ENCODE assay signal across 13 cellular contexts in genomic region chr22:20945578-20945934, GRCh38. TPM values are rescaled to one million over a fixed set of nuclear protein-coding genes. Genes with fewer than 3 reads are reported as not detected.
DNase-seq lines count a peak whose midpoint lies in the region; ATAC-seq and TF ChIP-seq lines count a peak whose summit lies in the region.
"Had no signal": no experiment of that assay in that cellular context is flagged by ENCODE, and none has a peak within 500 bp of the region (broad histone marks: within the 10 kb centered on the region; RNA-seq: fewer than 3 reads in every experiment).

No MANE protein-coding gene starts in this region.

- no peak for DNase-seq in natural killer cell
- DNase-seq in natural killer cell treated with Interleukin-12 subunit alpha and Interleukin-12 subunit beta and Interleukin-15 and Interleukin-18, amount 100 ng/mL, for 72 hours (ENCODE audit: low spot score): no peak
- DNase-seq in activated T-helper 2 cell treated with anti-CD3 and anti-CD28 coated beads, Interferon-gamma antibody, Interleukin-2, Interleukin-4, amounts not matched to agents 10 μg/mL and 5 μg/mL and 100 μg/mL, durations not matched to agents 14 hours and 24 hours and 36 hours (ENCODE audit: low spot score): no peak
- DNase-seq in lung (ENCODE audit: low spot score): no peak
- DNase-seq in upper lobe of right lung: no peak
- DNase-seq in LoVo (ENCODE audit: low spot score): no peak
- DNase-seq: activated CD4-positive, alpha-beta T cell treated with anti-CD3 and anti-CD28 coated beads for 48 hours; hippocampal formation; NCI-H1436; stimulated activated CD8-positive, alpha-beta memory T cell treated with anti-CD3 and anti-CD28 coated beads, Interleukin-4, amount 100 ng/mL, for 48 hours had no signal

- intact Hi-C loops in natural killer cell (cut with micrococcal nuclease): no loop called here
- intact Hi-C loops in activated T-helper 2 cell treated with anti-CD3 and anti-CD28 coated beads, Interferon-gamma antibody, Interleukin-2, Interleukin-4, amounts not matched to agents 10 μg/mL and 5 μg/mL and 100 μg/mL, durations not matched to agents 14 hours and 24 hours and 36 hours (cut with micrococcal nuclease): no loop called here
- intact Hi-C loops in upper lobe of right lung (cut with DNase I): no loop called here

- H3K27ac ChIP-seq in lung (ENCODE audit: low read depth in 1 of 2, low read length in 1 of 2) (peak overlapping the region; percentile 49 to 74), upper lobe of right lung (peak overlapping the region; percentile 39)

- no peak overlapping the region for H3K4me3 Mint-ChIP-seq in natural killer cell
- H3K4me3 Mint-ChIP-seq in natural killer cell treated with Interleukin-12 subunit alpha and Interleukin-12 subunit beta and Interleukin-15 and Interleukin-18, amount 100 ng/mL, for 72 hours: no peak overlapping the region
- H3K4me3 Mint-ChIP-seq in activated T-helper 2 cell treated with anti-CD3 and anti-CD28 coated beads, Interferon-gamma antibody, Interleukin-2, Interleukin-4, amounts not matched to agents 10 μg/mL and 5 μg/mL and 100 μg/mL, durations not matched to agents 14 hours and 24 hours and 36 hours (ENCODE audit: low read depth): no peak overlapping the region
- H3K4me3 Mint-ChIP-seq: T-helper 1 cell treated with Interleukin-12 subunit alpha and Interleukin-12 subunit beta and Interleukin-4 antibody, amounts not matched to agents 30 μg/mL and 1 μg/mL, for 36 hours had no signal

- ATAC-seq in natural killer cell: no peak
- ATAC-seq in natural killer cell treated with Interleukin-12 subunit alpha and Interleukin-12 subunit beta and Interleukin-15 and Interleukin-18, amount 100 ng/mL, for 72 hours: no peak
- no peak for ATAC-seq in lung (ENCODE audit: insufficient read depth, low FRiP score)
- no peak for ATAC-seq in upper lobe of right lung
- ATAC-seq in GM21367 (IDR thresholded peaks at IDR 0.05; ENCODE audit: unreplicated experiment): no peak
- no peak for ATAC-seq in GM19324 (IDR thresholded peaks at IDR 0.05; ENCODE audit: low FRiP score, unreplicated experiment)

- H3K4me3 ChIP-seq in lung: no peak overlapping the region
- H3K4me3 ChIP-seq in upper lobe of right lung: no peak overlapping the region

- peaks cover 9 to 13% of the 10 kb centered on the region in 2 donors for H3K4me1 ChIP-seq in lung (ENCODE audit: control insufficient read depth in 2 of 2, insufficient read depth in 2 of 2, low read length in 2 of 2)
- peaks cover 35% of the 10 kb centered on the region for H3K4me1 ChIP-seq in upper lobe of right lung

- peak overlapping the region; percentile 60 to 71 for H3K27ac Mint-ChIP-seq in natural killer cell
- no peak overlapping the region for H3K27ac Mint-ChIP-seq in natural killer cell treated with Interleukin-12 subunit alpha and Interleukin-12 subunit beta and Interleukin-15 and Interleukin-18, amount 100 ng/mL, for 72 hours
- H3K27ac Mint-ChIP-seq in activated T-helper 2 cell treated with anti-CD3 and anti-CD28 coated beads, Interferon-gamma antibody, Interleukin-2, Interleukin-4, amounts not matched to agents 10 μg/mL and 5 μg/mL and 100 μg/mL, durations not matched to agents 14 hours and 24 hours and 36 hours: peak overlapping the region; percentile 33
- H3K27ac Mint-ChIP-seq: T-helper 1 cell treated with Interleukin-12 subunit alpha and Interleukin-12 subunit beta and Interleukin-4 antibody, amounts not matched to agents 30 μg/mL and 1 μg/mL, for 36 hours had no signal

- WGBS in lung, 2 donors: 77 to 95% methylated on average over 2 of the region's 2 CpGs

- peaks cover 69 to 74% of the 10 kb centered on the region in 2 donors for H3K4me1 Mint-ChIP-seq in natural killer cell
- peaks cover 55 to 56% of the 10 kb centered on the region in 2 donors for H3K4me1 Mint-ChIP-seq in natural killer cell treated with Interleukin-12 subunit alpha and Interleukin-12 subunit beta and Interleukin-15 and Interleukin-18, amount 100 ng/mL, for 72 hours (ENCODE audit: low read depth in 2 of 2)
- peaks cover 44% of the 10 kb centered on the region for H3K4me1 Mint-ChIP-seq in activated T-helper 2 cell treated with anti-CD3 and anti-CD28 coated beads, Interferon-gamma antibody, Interleukin-2, Interleukin-4, amounts not matched to agents 10 μg/mL and 5 μg/mL and 100 μg/mL, durations not matched to agents 14 hours and 24 hours and 36 hours (ENCODE audit: low read depth)

- no peaks in the 10 kb centered on the region for H3K27me3 Mint-ChIP-seq in natural killer cell (ENCODE audit: low read depth in 2 of 2)
- no peaks in the 10 kb centered on the region for H3K27me3 Mint-ChIP-seq in natural killer cell treated with Interleukin-12 subunit alpha and Interleukin-12 subunit beta and Interleukin-15 and Interleukin-18, amount 100 ng/mL, for 72 hours
- H3K27me3 Mint-ChIP-seq in activated T-helper 2 cell treated with anti-CD3 and anti-CD28 coated beads, Interferon-gamma antibody, Interleukin-2, Interleukin-4, amounts not matched to agents 10 μg/mL and 5 μg/mL and 100 μg/mL, durations not matched to agents 14 hours and 24 hours and 36 hours (ENCODE audit: low read depth): no peaks in the 10 kb centered on the region

- H3K9me3 Mint-ChIP-seq in natural killer cell: no peaks in the 10 kb centered on the region
- no peaks in the 10 kb centered on the region for H3K9me3 Mint-ChIP-seq in natural killer cell treated with Interleukin-12 subunit alpha and Interleukin-12 subunit beta and Interleukin-15 and Interleukin-18, amount 100 ng/mL, for 72 hours
- no peaks in the 10 kb centered on the region for H3K9me3 Mint-ChIP-seq in activated T-helper 2 cell treated with anti-CD3 and anti-CD28 coated beads, Interferon-gamma antibody, Interleukin-2, Interleukin-4, amounts not matched to agents 10 μg/mL and 5 μg/mL and 100 μg/mL, durations not matched to agents 14 hours and 24 hours and 36 hours
- H3K9me3 Mint-ChIP-seq: T-helper 1 cell treated with Interleukin-12 subunit alpha and Interleukin-12 subunit beta and Interleukin-4 antibody, amounts not matched to agents 30 μg/mL and 1 μg/mL, for 36 hours had no signal

- no peaks in the 10 kb centered on the region for H3K27me3 ChIP-seq in lung (ENCODE audit: control insufficient read depth, insufficient read depth)
- H3K27me3 ChIP-seq in upper lobe of right lung: no peaks in the 10 kb centered on the region

- H3K9me3 ChIP-seq in lung (ENCODE audit: control insufficient read depth in 2 of 2, insufficient read depth in 1 of 2, low read length in 1 of 2) (no peaks in the 10 kb centered on the region), upper lobe of right lung (no peaks in the 10 kb centered on the region)

- TF ChIP-seq CTCF in natural killer cell (IDR thresholded peaks at IDR 0.05) (no peak), lung (IDR thresholded peaks at IDR 0.05; ENCODE audit: control extremely low read depth, extremely low read depth) (no peak), upper lobe of right lung (IDR thresholded peaks at IDR 0.05) (no peak)

- H3K36me3 Mint-ChIP-seq in natural killer cell: peaks cover 4% of the 10 kb centered on the region
- peaks cover 5% of the 10 kb centered on the region for H3K36me3 Mint-ChIP-seq in natural killer cell treated with Interleukin-12 subunit alpha and Interleukin-12 subunit beta and Interleukin-15 and Interleukin-18, amount 100 ng/mL, for 72 hours
- peaks cover 62% of the 10 kb centered on the region for H3K36me3 Mint-ChIP-seq in activated T-helper 2 cell treated with anti-CD3 and anti-CD28 coated beads, Interferon-gamma antibody, Interleukin-2, Interleukin-4, amounts not matched to agents 10 μg/mL and 5 μg/mL and 100 μg/mL, durations not matched to agents 14 hours and 24 hours and 36 hours (ENCODE audit: low read depth)

- H3K36me3 ChIP-seq in lung (ENCODE audit: control insufficient read depth in 2 of 2, insufficient read depth in 2 of 2, low read length in 2 of 2): peaks cover under 1 to 7% of the 10 kb centered on the region in 2 donors
- peaks cover 14% of the 10 kb centered on the region for H3K36me3 ChIP-seq in upper lobe of right lung

RNA-seq across cellular contexts. Expression of gene AIFM3, which starts 21.5 kb away (rescaled TPM):
- total RNA-seq in natural killer cell: 1 to 10 TPM; 1.5 to 2.3 (median 2.2) TPM
- 1 to 10 TPM in 1 of 2 donors, not detected in 1; 1.5 TPM for total RNA-seq in natural killer cell treated with Interleukin-12 subunit alpha and Interleukin-12 subunit beta and Interleukin-15 and Interleukin-18, amount 100 ng/mL, for 72 hours
- 0.23 and 0.30 TPM in 2 replicates for total RNA-seq in activated T-helper 2 cell treated with anti-CD3 and anti-CD28 coated beads, Interferon-gamma antibody, Interleukin-2, Interleukin-4, amounts not matched to agents 10 μg/mL and 5 μg/mL and 100 μg/mL, durations not matched to agents 14 hours and 24 hours and 36 hours
- total RNA-seq in lung: 1 to 10 TPM in 1 of 2 donors, under 1 TPM in 1; 0.48 to 7.5 TPM
- polyA plus RNA-seq in lung: 1 to 10 TPM; 3.6 to 6.0 TPM
- 5.7 TPM for total RNA-seq in upper lobe of right lung

RNA-seq across cellular contexts. Expression of gene CRKL, which starts 28.3 kb away (rescaled TPM):
- 10 to 100 TPM; 50.7 to 71.2 (median 67.4) TPM for total RNA-seq in natural killer cell
- total RNA-seq in natural killer cell treated with Interleukin-12 subunit alpha and Interleukin-12 subunit beta and Interleukin-15 and Interleukin-18, amount 100 ng/mL, for 72 hours: 100 to 1,000 TPM in 1 of 2 donors, 10 to 100 TPM in 1; 78.4 to 105 TPM
- 79.2 and 80.1 TPM in 2 replicates for total RNA-seq in activated T-helper 2 cell treated with anti-CD3 and anti-CD28 coated beads, Interferon-gamma antibody, Interleukin-2, Interleukin-4, amounts not matched to agents 10 μg/mL and 5 μg/mL and 100 μg/mL, durations not matched to agents 14 hours and 24 hours and 36 hours
- total RNA-seq in lung: 10 to 100 TPM; 54.9 to 58.6 TPM
- 10 to 100 TPM; 18.3 to 23.3 TPM for polyA plus RNA-seq in lung
- total RNA-seq in upper lobe of right lung: 60.8 TPM

RNA-seq across cellular contexts. Expression of gene LZTR1, which starts 36.5 kb away (rescaled TPM):
- total RNA-seq in natural killer cell (10 to 100 TPM; 71.9 to 85.0 (median 82.0) TPM), lung (10 to 100 TPM; 51.9 to 64.9 TPM), upper lobe of right lung (56.7 TPM)
- total RNA-seq in natural killer cell treated with Interleukin-12 subunit alpha and Interleukin-12 subunit beta and Interleukin-15 and Interleukin-18, amount 100 ng/mL, for 72 hours: 100 to 1,000 TPM in 1 of 2 donors, 10 to 100 TPM in 1; 76.2 to 133 TPM
- 64.7 and 68.4 TPM in 2 replicates for total RNA-seq in activated T-helper 2 cell treated with anti-CD3 and anti-CD28 coated beads, Interferon-gamma antibody, Interleukin-2, Interleukin-4, amounts not matched to agents 10 μg/mL and 5 μg/mL and 100 μg/mL, durations not matched to agents 14 hours and 24 hours and 36 hours
- 10 to 100 TPM; 33.8 to 37.9 TPM for polyA plus RNA-seq in lung

RNA-seq across cellular contexts. Expression of gene THAP7, which starts 56.4 kb away (rescaled TPM):
- total RNA-seq in natural killer cell: 10 to 100 TPM; 24.1 to 40.0 (median 26.8) TPM
- total RNA-seq in natural killer cell treated with Interleukin-12 subunit alpha and Interleukin-12 subunit beta and Interleukin-15 and Interleukin-18, amount 100 ng/mL, for 72 hours: 10 to 100 TPM; 20.4 to 30.7 TPM
- total RNA-seq in activated T-helper 2 cell treated with anti-CD3 and anti-CD28 coated beads, Interferon-gamma antibody, Interleukin-2, Interleukin-4, amounts not matched to agents 10 μg/mL and 5 μg/mL and 100 μg/mL, durations not matched to agents 14 hours and 24 hours and 36 hours: 25.8 and 25.9 TPM in 2 replicates
- 10 to 100 TPM; 20.4 to 28.1 TPM for total RNA-seq in lung
- polyA plus RNA-seq in lung: 10 to 100 TPM; 27.1 to 61.3 TPM
- 22.0 TPM for total RNA-seq in upper lobe of right lung

Comparison
In these comparisons a context has a peak if more than half of its experiments do, and no peak if none do; other contexts are left out.
1. H3K27ac Mint-ChIP-seq: peak in natural killer cell (2 of 2) and activated T-helper 2 cell treated with anti-CD3 and anti-CD28 coated beads, Interferon-gamma antibody, Interleukin-2, Interleukin-4, amounts not matched to agents 10 μg/mL and 5 μg/mL and 100 μg/mL, durations not matched to agents 14 hours and 24 hours and 36 hours (single experiment); none in natural killer cell treated with Interleukin-12 subunit alpha and Interleukin-12 subunit beta and Interleukin-15 and Interleukin-18, amount 100 ng/mL, for 72 hours (0 of 2).